ENCODE assay signal across 14 cellular contexts in the genomic region with DNA sequence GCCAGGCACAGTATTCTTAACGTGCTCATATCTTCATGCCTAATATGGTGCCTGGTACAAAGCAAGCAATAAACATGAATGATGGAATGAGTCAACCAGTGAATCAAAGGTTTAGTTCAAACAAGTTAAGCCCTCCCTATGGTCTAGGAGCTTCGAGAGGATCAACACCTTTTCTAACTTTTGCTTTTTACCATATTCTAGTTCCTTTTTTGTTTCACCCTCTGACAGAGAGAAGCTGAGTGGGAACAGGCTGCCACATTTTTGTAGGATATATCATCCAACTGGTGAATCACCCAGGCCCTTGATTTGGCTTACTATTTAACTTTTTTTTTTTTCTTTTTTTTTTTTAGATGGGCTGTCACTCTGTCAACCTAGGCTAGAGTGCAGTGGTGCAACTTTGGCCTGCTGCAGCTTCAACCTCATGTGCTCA. TPM values are rescaled to one million over a fixed set of nuclear protein-coding genes. Genes with fewer than 3 reads are reported as not detected.
DNase-seq lines count a peak whose midpoint lies in the region; ATAC-seq, FAIRE-seq and TF ChIP-seq lines count a peak whose summit lies in the region.
"Had no signal": no experiment of that assay in that cellular context is flagged by ENCODE, and none has a peak within 500 bp of the region (broad histone marks: within the 10 kb centered on the region; RNA-seq: fewer than 3 reads in every experiment).

No MANE protein-coding gene starts in this region.

- no peaks in the 10 kb centered on the region for H3K79me2 ChIP-seq in PC-3 (ENCODE audit: low read length)

- ATAC-seq in PC-3 (peak; percentile 79), esophagus mucosa (peak; percentile 96), pancreas (peak in 2 of 4 donors; percentile 59 to 66), GM21367 (IDR thresholded peaks at IDR 0.05; ENCODE audit: unreplicated experiment) (no peak), left ventricle myocardium superior (no peak)
- ATAC-seq: K562 had no signal

- peak overlapping the region; percentile 12 for H3K4me2 ChIP-seq in PC-3 (ENCODE audit: low read length)

- H3K9ac ChIP-seq in PC-3 (ENCODE audit: low read length) = no peak overlapping the region

- intact Hi-C loops in PC-3 (cut with micrococcal nuclease) = loop anchor here (2.0 kb wide), 1 partner anchor 38 kb away; the partner anchor contains the start of gene TNC
- intact Hi-C loops in pancreas (cut with DNase I) = no loop called here
- intact Hi-C loops in left ventricle myocardium superior (cut with micrococcal nuclease) = no loop called here

- H4K20me1 ChIP-seq in PC-3 (ENCODE audit: low read length) = no peaks in the 10 kb centered on the region

- H3K36me3 ChIP-seq in PC-3 (ENCODE audit: low read depth, low read length) (no peaks in the 10 kb centered on the region), pancreas (no peaks in the 10 kb centered on the region)
- H3K36me3 ChIP-seq: left ventricle myocardium inferior had no signal

- POLR2A ChIA-PET in PC-3 (lab: Charles Lee; ENCODE audit: unreplicated experiment) = interaction anchor here (0.6 kb wide), 1 partner anchor 69 kb away, joined by 3 read pairs; no protein-coding TSS in a partner anchor

- H3K4me1 ChIP-seq in PC-3 (ENCODE audit: insufficient read depth, low read length) = peaks cover 20% of the 10 kb centered on the region
- no peaks in the 10 kb centered on the region for H3K4me1 ChIP-seq in pancreas
- H3K4me1 ChIP-seq: left ventricle myocardium inferior had no signal

- DNase-seq in Caki2 (ENCODE audit: low read depth) = peak; percentile 88
- peak; percentile 77 for DNase-seq in PC-3
- DNase-seq in pancreas = no peak
- no peak for DNase-seq in DMS79 treated with DMSO at 0.1 percent for 48 hours (lab: John Stamatoyannopoulos, UW)
- DNase-seq in activated CD8-positive, alpha-beta memory T cell treated with anti-CD3 and anti-CD28 coated beads, Interleukin-2, amount 50 U/mL, for 4 hours = no peak
- no peak for DNase-seq in left ventricle myocardium superior
- DNase-seq: CD4-positive, alpha-beta T cell; left ventricle myocardium inferior; stimulated activated naive CD4-positive, alpha-beta T cell treated with Interleukin-2 at 50 U/mL for 16 hours had no signal

- TF ChIP-seq CTCF in PC-3 (conservative IDR thresholded peaks at IDR 0.05; ENCODE audit: low read depth, low read length) = no peak
- no peak for TF ChIP-seq CTCF in pancreas (IDR thresholded peaks at IDR 0.05)

- H3K9me3 ChIP-seq in PC-3 (ENCODE audit: low read length) (no peaks in the 10 kb centered on the region), pancreas (no peaks in the 10 kb centered on the region)
- H3K9me3 ChIP-seq: left ventricle myocardium inferior had no signal

- H3K27ac ChIP-seq in PC-3 (ENCODE audit: low read length) (peak overlapping the region; percentile 59), pancreas (peak overlapping the region in 1 of 4 donors; percentile 10)
- H3K27ac ChIP-seq: left ventricle myocardium inferior had no signal

- CTCF ChIA-PET in PC-3 (lab: Charles Lee) = no interaction called here

- WGBS in pancreas, 2 donors = 40 to 56% methylated on average over 2 of the region's 2 CpGs

- H3K9me2 ChIP-seq in PC-3 (replicated peaks; ENCODE audit: low read length) = no peaks in the 10 kb centered on the region

- no peaks in the 10 kb centered on the region for H3F3A ChIP-seq in PC-3 (ENCODE audit: low read length, unreplicated experiment)

- H3K4me3 ChIP-seq in PC-3 (ENCODE audit: low read length) (no peak overlapping the region), pancreas (no peak overlapping the region)
- H3K4me3 ChIP-seq: K562, left ventricle myocardium inferior had no signal

- BruUV-seq in PC-3 (replicated peaks; lab: Mats Ljungman, UMichigan) = no TSS peak

- 0 out of 2 replicates have a peak overlapping the region, but pooled peaks have one; percentile 31 for H2AFZ ChIP-seq in PC-3 (ENCODE audit: low read length)

- in situ Hi-C loops in Caki2 (cut with HindIII; ENCODE audit: low pct_unique_long_range_greater_than_20kb, low sequenced_read_pairs) = no loop called here

- FAIRE-seq in pancreas (lab: Jason Lieb, UNC) = peak; percentile 60
- FAIRE-seq: K562 had no signal

- no peaks in the 10 kb centered on the region for H3K27me3 ChIP-seq in PC-3 (ENCODE audit: low read length)
- no peaks in the 10 kb centered on the region for H3K27me3 ChIP-seq in pancreas

RNA-seq across cellular contexts. Expression of gene TNC, which starts 39.3 kb away (rescaled TPM):
- 0.09 and 3.3 TPM in 2 replicates for total RNA-seq in Caki2 (2014; rRNA removed; shearing (Covaris generic); ENCODE audit: low replicate concordance)
- total RNA-seq in PC-3 (2014; rRNA removed) (60.1 and 71.0 TPM in 2 replicates), esophagus mucosa (56.6 TPM), pancreas (10 to 100 TPM in 1 of 6 donors, 1 to 10 TPM in 3, under 1 TPM in 2; 0.55 to 12.5 (median 1.6) TPM), left ventricle myocardium superior (2.5 TPM)
- polyA plus RNA-seq in pancreas = 1 to 10 TPM in 1 of 2 donors, under 1 TPM in 1; 0.31 to 1.2 TPM
- total RNA-seq: NCI-H460; T-helper 2 cell treated with Interferon-gamma antibody and Interleukin-4, amounts not matched to agents 100 ng/mL and 5 ng/mL, for 36 hours had no signal
- polyA plus RNA-seq: K562 had no signal

Comparison
In these comparisons a context has a peak if more than half of its experiments do, and no peak if none do; other contexts are left out.
1. DNase-seq: peak in Caki2 (single experiment) and PC-3 (single experiment); none in pancreas (0 of 6), DMS79 treated with DMSO at 0.1 percent for 48 hours (single experiment), activated CD8-positive, alpha-beta memory T cell treated with anti-CD3 and anti-CD28 coated beads, Interleukin-2, amount 50 U/mL, for 4 hours (single experiment) and left ventricle myocardium superior (single experiment).
2. ATAC-seq: peak in PC-3 (single experiment) and esophagus mucosa (single experiment); none in GM21367 (single experiment) and left ventricle myocardium superior (single experiment).